In the genomic region with DNA sequence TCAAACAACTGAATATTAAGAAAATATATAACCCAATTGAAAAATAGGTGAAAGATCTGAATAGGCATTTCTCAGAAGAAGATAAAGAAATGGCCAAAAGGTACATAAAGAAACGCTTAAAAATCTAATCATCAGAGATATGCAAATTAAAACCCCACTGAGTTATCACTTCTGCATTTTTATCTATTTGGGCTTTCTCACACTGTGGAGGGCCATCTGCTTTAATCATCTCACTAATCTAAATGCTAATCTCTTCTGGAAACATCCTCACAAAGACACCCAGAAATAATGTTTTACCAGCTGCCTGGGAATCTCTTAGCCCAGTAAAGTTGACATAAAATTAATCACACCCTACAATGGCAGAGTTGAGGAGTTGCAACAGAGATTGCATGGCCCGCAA, we compare ENCODE assay signal across 15 cellular contexts.
"Had no signal": no experiment of that assay in that cellular context is flagged by ENCODE, and none has a peak within 500 bp of the region (broad histone marks: within the 10 kb centered on the region; RNA-seq: fewer than 3 reads in every experiment).

No MANE protein-coding gene starts in this region.

- H3K27ac ChIP-seq: ascending aorta, breast epithelium, left ventricle myocardium inferior, thoracic aorta had no signal

- H3K27me3 ChIP-seq: ascending aorta, breast epithelium had no signal

- H3K4me3 ChIP-seq: ascending aorta, breast epithelium, left ventricle myocardium inferior, thoracic aorta had no signal

- H3K4me1 ChIP-seq: ascending aorta, breast epithelium, left ventricle myocardium inferior had no signal

- DNase-seq: activated CD4-positive, alpha-beta T cell treated with anti-CD3 and anti-CD28 coated beads, Interleukin-2, amount 10 ng/mL, durations not matched to agents 7 days and 5 days; activated CD8-positive, alpha-beta memory T cell treated with anti-CD3 and anti-CD28 coated beads for 24 hours; activated naive CD4-positive, alpha-beta T cell treated with anti-CD3 and anti-CD28 coated beads, Interleukin-2, amount 10 ng/mL, durations not matched to agents 7 days and 5 days; cerebellar nuclear complex; effector CD8-positive, alpha-beta T cell; foreskin fibroblast; glutamatergic neuron; left ventricle myocardium inferior; retina had no signal

- ATAC-seq: activated T-helper 17 cell treated with anti-CD3 and anti-CD28 coated beads, Interleukin-2, amount 50 U/mL, for 72 hours; natural killer cell treated with Interleukin-12 subunit alpha and Interleukin-12 subunit beta and Interleukin-15 and Interleukin-18, amount 100 ng/mL, for 72 hours; stimulated activated effector memory CD8-positive, alpha-beta T cell treated with anti-CD3 and anti-CD28 coated beads, Interleukin-12 subunit alpha, Interleukin-12 subunit beta, amount 100 ng/mL, for 72 hours had no signal

- H3K36me3 ChIP-seq: ascending aorta, breast epithelium, left ventricle myocardium inferior, thoracic aorta had no signal
